ENCODE assay signal across 14 cellular contexts in genomic region chr9:69823631-69824030, GRCh38. TPM values are rescaled to one million over a fixed set of nuclear protein-coding genes. Genes with fewer than 3 reads are reported as not detected.
DNase-seq lines count a peak whose midpoint lies in the region; FAIRE-seq and TF ChIP-seq lines count a peak whose summit lies in the region.
"Not testable (repeated sequence)": the region's sequence is repeated elsewhere in the genome, so short reads cannot be mapped to it uniquely, and the experiment has no call there.
"Had no signal": no experiment of that assay in that cellular context is flagged by ENCODE, and none has a peak within 500 bp of the region (broad histone marks: within the 10 kb centered on the region; RNA-seq: fewer than 3 reads in every experiment).

No MANE protein-coding gene starts in this region.

- H2BK120ac ChIP-seq in H9 (ENCODE audit: low read depth, low read length, poor library complexity, severe bottlenecking) = not testable (repeated sequence)
- H2BK120ac ChIP-seq in H1 (replicated peaks; ENCODE audit: low read depth, low read length) = peak overlapping the region; percentile 89

- CTCF ChIA-PET in H1 (lab: Charles Lee; ENCODE audit: partially characterized antibody) = interaction anchor here (0.6 to 2.7 kb wide), 2 partner anchors 11 to 15 kb away, joined by 3 to 15 read pairs; no protein-coding TSS in a partner anchor

- peak overlapping the region; percentile 13 to 14; a peak in 2 of 5 replicates for H3K4me3 Mint-ChIP-seq in H9
- peak overlapping the region; percentile 24 for H3K4me3 Mint-ChIP-seq in neural crest cell

- POLR2A ChIA-PET in H1 (lab: Charles Lee; ENCODE audit: partially characterized antibody) = not testable (repeated sequence)

- TF ChIP-seq CTCF in H9 (conservative IDR thresholded peaks at IDR 0.05); H1 (IDR thresholded peaks at IDR 0.05; ENCODE audit: control extremely low read depth in 1 of 3, insufficient read depth in 1 of 3, low read depth in 1 of 3, low read length in 3 of 3); neural crest cell (conservative IDR thresholded peaks at IDR 0.05): not testable (repeated sequence)

- H3K4me2 ChIP-seq in H9 (ENCODE audit: insufficient read depth, insufficient read length, low read length) = not testable (repeated sequence)
- H3K4me2 ChIP-seq in H1 (ENCODE audit: insufficient read depth in 1 of 2, low read depth in 2 of 2, low read length in 2 of 2) = peak overlapping the region in 1 of 2 experiments; percentile 49; a peak in 1 of 4 replicates

- not testable (repeated sequence) for TF ChIP-seq EP300 in H1 (IDR thresholded peaks at IDR 0.05; ENCODE audit: borderline replicate concordance in 1 of 2, low read depth in 2 of 2, low read length in 2 of 2)

- H2AK5ac ChIP-seq in H9 (ENCODE audit: insufficient read length, low read length); H1 (ENCODE audit: low read depth, low read length): not testable (repeated sequence)

- H3K4me1 ChIP-seq in H9 (ENCODE audit: insufficient read depth, low read length) (peaks cover 29% of the 10 kb centered on the region), HUES64 (ENCODE audit: insufficient read depth, low read length) (peaks cover 56% of the 10 kb centered on the region), H1 (replicated peaks in 1 of 4; ENCODE audit: control insufficient read depth in 3 of 4, insufficient read depth in 4 of 4, low read length in 3 of 4) (peaks cover 8 to 23% (median 19%) of the 10 kb centered on the region in 4 experiments; a peak in 6 of 7 replicates), iPS-20b (ENCODE audit: insufficient read depth, low read length) (peaks cover 59% of the 10 kb centered on the region)

- not testable (repeated sequence) for H3K36me3 Mint-ChIP-seq in H9 (ENCODE audit: insufficient read depth in 1 of 3, low read depth in 3 of 3); neural crest cell (ENCODE audit: low read depth)

- not testable (repeated sequence) for H4K8ac ChIP-seq in H9 (replicated peaks; ENCODE audit: insufficient read length, low read depth, low read length); H1 (ENCODE audit: extremely low read depth, insufficient read depth, low read length)

- H3K27ac Mint-ChIP-seq in H9 = peak overlapping the region; percentile 80 to 97 (median 94)
- not testable (repeated sequence) for H3K27ac Mint-ChIP-seq in neural crest cell (ENCODE audit: unreplicated experiment)

- not testable (repeated sequence) for H3K4ac ChIP-seq in H9 (ENCODE audit: low read depth, low read length); H1 (replicated peaks; ENCODE audit: insufficient read length, low read depth, low read length)

- not testable (repeated sequence) for H4K5ac ChIP-seq in H9 (ENCODE audit: insufficient read length, low read depth, low read length)
- H4K5ac ChIP-seq in H1 (ENCODE audit: insufficient read length, low read depth, low read length) = peak overlapping the region; percentile 47

- H3K4me3 ChIP-seq in HUES64 (ENCODE audit: low read length); H1 (ENCODE audit: extremely low read depth in 1 of 4, insufficient read depth in 2 of 4, low read depth in 3 of 4, low read length in 4 of 4): not testable (repeated sequence)
- H3K4me3 ChIP-seq in iPS-20b (ENCODE audit: low read length) = peak overlapping the region; percentile 24; the same call in 1 of the 2 replicates

- WGBS in H9 (ENCODE audit: extremely low coverage, insufficient read length, low lambda C conversion rate) = no CpG with 5 or more reads among the region's 6 CpGs
- 47% methylated on average over 5 of the region's 6 CpGs for WGBS in HUES64
- WGBS in H1 (ENCODE audit: extremely low coverage in 1 of 2, insufficient coverage in 1 of 2, insufficient read length in 1 of 2, insufficient replicate concordance in 2 of 2, low coverage in 1 of 2, low lambda C conversion rate in 2 of 2, missing lambda C conversion rate in 1 of 2), 2 experiments = 76% methylated on average over 5 of the region's 6 CpGs; no CpG with 5 or more reads in 1 of the 2 experiments

- not testable (repeated sequence) for H3K79me1 ChIP-seq in H9 (ENCODE audit: insufficient read depth, low read depth, low read length, poor library complexity, severe bottlenecking); H1 (ENCODE audit: low read depth, low read length)

- H2BK20ac ChIP-seq in H9 (ENCODE audit: low read depth, low read length, poor library complexity, severe bottlenecking) = not testable (repeated sequence)
- H2BK20ac ChIP-seq in H1 (ENCODE audit: low read length) = peak overlapping the region; percentile 97; the same call in 1 of the 2 replicates

- not testable (repeated sequence) for DNase-seq in H9; H1 (ENCODE audit: low read depth in 1 of 2, low spot score in 2 of 2); neural crest cell (ENCODE audit: low read depth, low spot score)
- DNase-seq in NCI-H82 treated with DMSO at 0.1 percent for 48 hours (lab: John Stamatoyannopoulos, UW; ENCODE audit: unreplicated experiment) = peak; percentile 73

- H3K27ac ChIP-seq in H9 (ENCODE audit: insufficient read length, low read depth, low read length) (peak overlapping the region; percentile 89), HUES64 (ENCODE audit: low read depth, low read length) (peak overlapping the region; percentile 87; the same call in 1 of the 2 replicates), iPS-20b (ENCODE audit: low read length) (peak overlapping the region; percentile 30)
- H3K27ac ChIP-seq in H1 (ENCODE audit: low read depth, low read length) = not testable (repeated sequence)

- not testable (repeated sequence) for H3K14ac ChIP-seq in H9 (ENCODE audit: insufficient read depth, low read length); H1 (ENCODE audit: insufficient read length)

- not testable (repeated sequence) for H2BK15ac ChIP-seq in H9 (ENCODE audit: low read depth, low read length); H1 (ENCODE audit: low read length)

- not testable (repeated sequence) for H3K36me3 ChIP-seq in HUES64 (ENCODE audit: insufficient read depth, low read length); H1 (ENCODE audit: control insufficient read depth in 2 of 4, insufficient read depth in 4 of 4, low read length in 3 of 4); iPS-20b (ENCODE audit: insufficient read depth, low read depth, low read length)

- not testable (repeated sequence) for H4K91ac ChIP-seq in H9 (ENCODE audit: insufficient read length, low read depth, low read length)
- peak overlapping the region; percentile 86 for H4K91ac ChIP-seq in H1 (replicated peaks; ENCODE audit: insufficient read length, low read length)

- H3T11ph ChIP-seq in H9 (ENCODE audit: low read length) = not testable (repeated sequence)

- H3K23me2 ChIP-seq in H9 (ENCODE audit: insufficient read length, low read depth, low read length, poor library complexity, severe bottlenecking); H1 (ENCODE audit: low read depth, low read length): not testable (repeated sequence)

- H3K56ac ChIP-seq in H9 (ENCODE audit: insufficient read length, low read depth, low read length); H1 (replicated peaks; ENCODE audit: insufficient read length, low read depth, low read length): not testable (repeated sequence)

- not testable (repeated sequence) for FAIRE-seq in H1 (lab: Jason Lieb, UNC)

- H4K20me1 ChIP-seq in H9 (ENCODE audit: control insufficient read depth, insufficient read depth, insufficient read length); H1 (replicated peaks in 1 of 2; ENCODE audit: control insufficient read depth in 1 of 2, insufficient read depth in 2 of 2, low read length in 2 of 2): not testable (repeated sequence)

- not testable (repeated sequence) for H2AFZ ChIP-seq in H9 (ENCODE audit: low read length); H1 (ENCODE audit: low read length)

- H3K27me3 Mint-ChIP-seq in H9 (ENCODE audit: low read depth) = not testable (repeated sequence)
- peaks cover 19% of the 10 kb centered on the region for H3K27me3 Mint-ChIP-seq in neural crest cell (ENCODE audit: low read depth)

- TF ChIP-seq RAD21 in H1 (IDR thresholded peaks at IDR 0.05 in 1 of 2, conservative IDR thresholded peaks at IDR 0.05 in 1 of 2; ENCODE audit: low read depth in 2 of 2, low read length in 2 of 2) = not testable (repeated sequence)

- not testable (repeated sequence) for H3K9me3 ChIP-seq in H9 (ENCODE audit: control insufficient read depth, low read depth, low read length); HUES64 (ENCODE audit: insufficient read depth, low read depth, low read length); H1 (ENCODE audit: insufficient read depth in 2 of 2, low read depth in 1 of 2, low read length in 1 of 2); iPS-20b (ENCODE audit: insufficient read depth, low read depth, low read length)

- not testable (repeated sequence) for H3K23ac ChIP-seq in H9 (ENCODE audit: insufficient read length, low read depth, low read length); H1 (ENCODE audit: insufficient read length)

- H3K18ac ChIP-seq in H9 (ENCODE audit: insufficient read length, low read depth, low read length) = not testable (repeated sequence)
- H3K18ac ChIP-seq in H1 (ENCODE audit: extremely low read depth, low read length) = peak overlapping the region; percentile 62; the same call in 1 of the 2 replicates

- H3K79me2 ChIP-seq in H9 (ENCODE audit: insufficient read depth, low read length); H1 (ENCODE audit: control insufficient read depth in 1 of 2, insufficient read depth in 2 of 2, low read length in 2 of 2): not testable (repeated sequence)

- H3K4me1 Mint-ChIP-seq in H9 (peaks cover 65 to 69% of the 10 kb centered on the region in 2 experiments), neural crest cell (peaks cover 27% of the 10 kb centered on the region)

- TF ChIP-seq POLR2A in H1 (IDR thresholded peaks at IDR 0.05; ENCODE audit: control extremely low read depth in 1 of 2, low read depth in 2 of 2, low read length in 2 of 2) = not testable (repeated sequence)

- not testable (repeated sequence) for H2BK5ac ChIP-seq in H9 (ENCODE audit: insufficient read length, low read length)
- H2BK5ac ChIP-seq in H1 (ENCODE audit: low read depth, low read length) = peak overlapping the region; percentile 76; the same call in 1 of the 2 replicates

- H3K9ac ChIP-seq in H9 (ENCODE audit: extremely low read depth, insufficient read length, low read length); H1 (replicated peaks in 1 of 4; ENCODE audit: extremely low read depth in 1 of 4, low read depth in 3 of 4, low read length in 3 of 4): not testable (repeated sequence)
- peak overlapping the region; percentile 37 for H3K9ac ChIP-seq in HUES64 (ENCODE audit: low read depth, low read length)
- H3K9ac ChIP-seq in iPS-20b (ENCODE audit: low read depth, low read length) = peak overlapping the region; percentile 51; the same call in 1 of the 2 replicates

- not testable (repeated sequence) for H2BK12ac ChIP-seq in H9 (ENCODE audit: insufficient read length, low read depth, low read length)
- 0 out of 2 replicates have a peak overlapping the region, but pooled peaks have one; percentile 89 for H2BK12ac ChIP-seq in H1 (ENCODE audit: low read depth, low read length)

- not testable (repeated sequence) for H3K27me3 ChIP-seq in H9 (ENCODE audit: insufficient read depth, low read length); HUES64 (ENCODE audit: insufficient read depth, low read length); H1 (replicated peaks in 1 of 4; ENCODE audit: control insufficient read depth in 3 of 4, extremely low read depth in 1 of 4, insufficient read depth in 3 of 4, low read length in 3 of 4); iPS-20b (ENCODE audit: insufficient read depth, low read length)

- not testable (repeated sequence) for H3K9me3 Mint-ChIP-seq in H9, neural crest cell

RNA-seq across cellular contexts. Expression of gene CFAP95, which starts 3.0 kb away (rescaled TPM):
- total RNA-seq in H9 (2021) (41.1 and 42.6 TPM in 2 replicates), neural crest cell (0.37 and 0.82 TPM in 2 replicates)
- polyA plus RNA-seq in HUES64 (2013, experiment 1 of 2) = 41.5 TPM
- polyA plus RNA-seq in HUES64 (2013, experiment 2 of 2) = 32.3 TPM
- 15.8 and 17.3 TPM in 2 replicates for total RNA-seq in H1 (2021; fragmentation: NEBNext Ultra II Directional; extraction: Animal tissue kit (Norgen Biotek cat#: 25700))
- polyA plus RNA-seq in H1 (2011; rRNA removed) = 15.9 and 38.5 TPM in 2 replicates
- 32.8 TPM for polyA plus RNA-seq in H1 (2011; cell fraction: cytosol; rRNA removed)
- polyA plus RNA-seq in H1 (2011; cell fraction: nucleus; rRNA removed) = 9.7 TPM
- 29.9 to 47.8 TPM (median 41.5 TPM) in 4 replicates for polyA plus RNA-seq in H1 (2012, experiment 1 of 2)
- 61.4 TPM for polyA plus RNA-seq in H1 (2012, experiment 2 of 2)
- 18.4 TPM for polyA plus RNA-seq in H1 (2013, experiment 1 of 2)
- polyA plus RNA-seq in H1 (2013, experiment 2 of 2) = 16.0 TPM
- 14.2 and 24.5 TPM in 2 replicates for polyA minus RNA-seq in H1 (2011; rRNA and poly(A)+ RNA removed)
- polyA minus RNA-seq in H1 (2011; cell fraction: cytosol; rRNA and poly(A)+ RNA removed) = 12.2 TPM
- 14.8 TPM for polyA minus RNA-seq in H1 (2011; cell fraction: nucleus; rRNA and poly(A)+ RNA removed)
- total RNA-seq: CD4-positive, alpha-beta memory T cell; CD4-positive, CD25-positive, alpha-beta regulatory T cell; Daoy; G401; GM12878 had no signal
- polyA plus RNA-seq: AG04450; CD14-positive monocyte; CD4-positive, alpha-beta memory T cell; CD8-positive, alpha-beta memory T cell; GM12878 had no signal
